Comparison of ENCODE assay signal across 19 cellular contexts in the genomic region with DNA sequence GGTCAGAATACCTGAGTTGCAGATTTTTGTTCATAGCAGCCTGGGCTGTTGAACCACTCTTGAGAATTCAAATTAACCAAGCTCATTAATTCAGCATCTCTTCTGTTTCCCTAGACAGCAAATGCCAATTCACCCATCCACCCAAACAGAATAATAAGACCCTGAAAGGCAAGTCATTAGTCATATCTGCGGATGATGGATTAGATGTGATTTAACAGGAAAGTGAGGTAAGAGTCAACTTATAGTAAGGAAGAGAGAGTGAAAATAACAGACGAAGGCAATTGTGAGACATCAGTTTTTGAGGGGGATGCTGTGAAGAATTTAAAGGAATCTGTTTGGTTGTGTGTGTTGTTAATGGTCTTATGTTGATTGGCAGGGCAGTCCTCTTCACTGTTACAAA. TPM values are rescaled to one million over a fixed set of nuclear protein-coding genes. Genes with fewer than 3 reads are reported as not detected.
DNase-seq lines count a peak whose midpoint lies in the region; ATAC-seq and TF ChIP-seq lines count a peak whose summit lies in the region.
"Had no signal": no experiment of that assay in that cellular context is flagged by ENCODE, and none has a peak within 500 bp of the region (broad histone marks: within the 10 kb centered on the region; RNA-seq: fewer than 3 reads in every experiment).

No MANE protein-coding gene starts in this region.

- in situ Hi-C loops in IMR-90 (cut with MboI; ENCODE audit: low sequenced_read_pairs), result no loop called here

- WGBS in IMR-90 (ENCODE audit: extremely low coverage in 2 of 2, insufficient read length in 1 of 2), 2 experiments, result 20% methylated on average over 1 of the region's 2 CpGs; no CpG with 5 or more reads in 1 of the 2 experiments
- WGBS in spleen, 5 donors, result 75 to 83% (median 81%) methylated on average over 2 of the region's 2 CpGs

- no peaks in the 10 kb centered on the region for H4K20me1 ChIP-seq in IMR-90 (ENCODE audit: insufficient read depth, low read length)
- H4K20me1 ChIP-seq: BLaER1 had no signal

- no peaks in the 10 kb centered on the region for H3K36me3 ChIP-seq in IMR-90 (ENCODE audit: control insufficient read depth, insufficient read depth, low read length)
- no peaks in the 10 kb centered on the region for H3K36me3 ChIP-seq in spleen
- H3K36me3 ChIP-seq: BLaER1 had no signal

- H3K9me3 ChIP-seq in IMR-90 (ENCODE audit: control insufficient read depth, insufficient read depth, low read length) (no peaks in the 10 kb centered on the region), spleen (no peaks in the 10 kb centered on the region)
- H3K9me3 ChIP-seq: BLaER1 had no signal

- no peak overlapping the region for H3K56ac ChIP-seq in IMR-90 (ENCODE audit: extremely low read depth, insufficient read depth, low read length)

- no peak overlapping the region for H2AK9ac ChIP-seq in IMR-90 (replicated peaks; ENCODE audit: low read depth, low read length, poor library complexity)

- H3K9me1 ChIP-seq in IMR-90 (ENCODE audit: insufficient read depth, low read length), result no peaks in the 10 kb centered on the region

- DNase-seq in NCI-H2171 treated with DMSO at 0.1 percent for 48 hours (lab: John Stamatoyannopoulos, UW), result peak; percentile 67
- DNase-seq in NCI-H2171 (lab: John Stamatoyannopoulos, UW), result no peak
- no peak for DNase-seq in IMR-90
- peak; percentile 19 for DNase-seq in dermis blood vessel endothelial cell
- DNase-seq in OCI-M2 (lab: John Stamatoyannopoulos, UW; ENCODE audit: unreplicated experiment), result no peak
- no peak for DNase-seq in spleen
- DNase-seq in NCI-H82 (lab: John Stamatoyannopoulos, UW), result no peak
- DNase-seq: Calu3; CD4-positive, alpha-beta memory T cell; DMS79; GDM1; H7 had no signal

- no peak overlapping the region for H3K23ac ChIP-seq in IMR-90 (ENCODE audit: low read depth, low read length)

- no peak overlapping the region for H4K5ac ChIP-seq in IMR-90 (ENCODE audit: low read depth, low read length)

- intact Hi-C loops in IMR-90 (cut with micrococcal nuclease) (no loop called here), spleen (cut with DNase I; ENCODE audit: low total_unique reads) (no loop called here)

- no TSS peak for BruUV-seq in IMR-90 (replicated peaks; lab: Mats Ljungman, UMichigan)

- H3K4me1 ChIP-seq in IMR-90 (ENCODE audit: control insufficient read depth, insufficient read depth, low read length), result no peaks in the 10 kb centered on the region
- no peaks in the 10 kb centered on the region for H3K4me1 ChIP-seq in spleen
- H3K4me1 ChIP-seq: BLaER1 had no signal

- POLR2A ChIA-PET in IMR-90 (lab: Charles Lee; ENCODE audit: unreplicated experiment), result no interaction called here

- H2BK20ac ChIP-seq in IMR-90 (ENCODE audit: low read depth, low read length), result no peak overlapping the region

- TF ChIP-seq RAD21 in IMR-90 (IDR thresholded peaks at IDR 0.05; ENCODE audit: low read length), result no peak

- no peak for TF ChIP-seq CTCF in IMR-90 (conservative IDR thresholded peaks at IDR 0.05; ENCODE audit: low read depth, low read length)
- TF ChIP-seq CTCF in spleen (IDR thresholded peaks at IDR 0.05 in 8 of 11, conservative IDR thresholded peaks at IDR 0.05 in 3 of 11), result no peak

- no peak overlapping the region for H3K4me3 ChIP-seq in IMR-90 (ENCODE audit: insufficient read depth, low read depth, low read length)
- H3K4me3 ChIP-seq in spleen, result no peak overlapping the region
- H3K4me3 ChIP-seq: BLaER1, GM23338 had no signal

- no peak overlapping the region for H4K8ac ChIP-seq in IMR-90 (ENCODE audit: low read depth in 2 of 2, low read length in 2 of 2)

- no peak overlapping the region for H3K9ac ChIP-seq in IMR-90 (ENCODE audit: low read depth, low read length)
- H3K9ac ChIP-seq: BLaER1 had no signal

- dilution Hi-C loops in IMR-90 (cut with HindIII; ENCODE audit: low sequenced_read_pairs, unreplicated experiment), result no loop called here

- ATAC-seq in IMR-90 (ENCODE audit: low read depth), result no peak
- ATAC-seq: GM23338, HCT116, HepG2 had no signal

- no peak for TF ChIP-seq POLR2A in IMR-90 (IDR thresholded peaks at IDR 0.05; ENCODE audit: low read depth, low read length)
- TF ChIP-seq POLR2A in spleen (IDR thresholded peaks at IDR 0.05), result no peak

- no peaks in the 10 kb centered on the region for H3K27me3 ChIP-seq in IMR-90 (ENCODE audit: control insufficient read depth, insufficient read depth, low read length)
- H3K27me3 ChIP-seq in spleen (replicated peaks in 1 of 7), result no peaks in the 10 kb centered on the region
- H3K27me3 ChIP-seq: BLaER1 had no signal

- no peak overlapping the region for H3K4ac ChIP-seq in IMR-90 (ENCODE audit: low read depth, low read length)

- no peak overlapping the region for H2AK5ac ChIP-seq in IMR-90 (ENCODE audit: low read depth, low read length)

- H3K79me1 ChIP-seq in IMR-90 (ENCODE audit: low read depth in 1 of 2, low read length in 2 of 2), result no peaks in the 10 kb centered on the region

- no peak overlapping the region for H2BK15ac ChIP-seq in IMR-90 (ENCODE audit: low read depth, low read length)

- H3K4me2 ChIP-seq in IMR-90 (ENCODE audit: low read depth, low read length), result no peak overlapping the region
- H3K4me2 ChIP-seq: BLaER1, GM23338 had no signal

- H2AFZ ChIP-seq in IMR-90 (replicated peaks; ENCODE audit: low read length, poor library complexity), result no peak overlapping the region
- H2AFZ ChIP-seq: GM23338 had no signal

- no peak overlapping the region for H2BK120ac ChIP-seq in IMR-90 (ENCODE audit: low read depth, low read length)

- CTCF ChIA-PET in IMR-90 (lab: Yijun Ruan, JAX), result no interaction called here

- no peak overlapping the region for H3K14ac ChIP-seq in IMR-90 (replicated peaks; ENCODE audit: low read depth, low read length)

- no peak overlapping the region for H3K18ac ChIP-seq in IMR-90 (ENCODE audit: low read depth, low read length)

- peak overlapping the region; percentile 39 for H2BK5ac ChIP-seq in IMR-90 (ENCODE audit: low read depth, low read length, poor library complexity, severe bottlenecking)

- H4K91ac ChIP-seq in IMR-90 (ENCODE audit: insufficient read depth, low read depth, low read length), result no peak overlapping the region

- H3K27ac ChIP-seq in IMR-90 (ENCODE audit: insufficient read depth, low read length) (no peak overlapping the region), spleen (no peak overlapping the region)
- H3K27ac ChIP-seq: 22Rv1, BLaER1 had no signal

TF ChIP-seq in IMR-90, 13 proteins besides CTCF, POLR2A, EP300 and RAD21:
- TF ChIP-seq FOS (IDR thresholded peaks at IDR 0.05; ENCODE audit: low read depth, low read length), result no peak

RNA-seq across cellular contexts. Expression of gene CCDC85A, which starts 18.9 kb away (rescaled TPM):
- total RNA-seq in IMR-90 (2012; rRNA removed) (2.2 and 2.8 TPM in 2 replicates), dermis blood vessel endothelial cell (15.8 and 21.4 TPM in 2 replicates), spleen (1 to 10 TPM in 4 of 7 donors, under 1 TPM in 3; 0.34 to 2.6 (median 1.5) TPM)
- polyA plus RNA-seq in IMR-90 (2012; rRNA removed) (1.1 and 1.5 TPM in 2 replicates), spleen (under 1 TPM; 0.07 to 0.16 (median 0.08) TPM)
- 0.55 and 0.76 TPM in 2 replicates for polyA plus RNA-seq in IMR-90 (2012; cell fraction: cytosol; rRNA removed)
- polyA plus RNA-seq in IMR-90 (2012; cell fraction: nucleus; rRNA removed; ENCODE audit: low replicate concordance), result 0.38 and 1.0 TPM in 2 replicates
- total RNA-seq: CD4-positive, alpha-beta memory T cell; HepG2 had no signal
- polyA plus RNA-seq: AG04450; CD14-positive monocyte; CD4-positive, alpha-beta memory T cell; HepG2 had no signal

Comparison
In these comparisons a context has a peak if more than half of its experiments do, and no peak if none do; other contexts are left out.
1. DNase-seq: peak in NCI-H2171 treated with DMSO at 0.1 percent for 48 hours (single experiment) and dermis blood vessel endothelial cell (single experiment); none in NCI-H2171 (single experiment), IMR-90 (single experiment), OCI-M2 (single experiment), spleen (single experiment) and NCI-H82 (single experiment).